14 cellular contexts compared by ENCODE assay signal in the genomic region with DNA sequence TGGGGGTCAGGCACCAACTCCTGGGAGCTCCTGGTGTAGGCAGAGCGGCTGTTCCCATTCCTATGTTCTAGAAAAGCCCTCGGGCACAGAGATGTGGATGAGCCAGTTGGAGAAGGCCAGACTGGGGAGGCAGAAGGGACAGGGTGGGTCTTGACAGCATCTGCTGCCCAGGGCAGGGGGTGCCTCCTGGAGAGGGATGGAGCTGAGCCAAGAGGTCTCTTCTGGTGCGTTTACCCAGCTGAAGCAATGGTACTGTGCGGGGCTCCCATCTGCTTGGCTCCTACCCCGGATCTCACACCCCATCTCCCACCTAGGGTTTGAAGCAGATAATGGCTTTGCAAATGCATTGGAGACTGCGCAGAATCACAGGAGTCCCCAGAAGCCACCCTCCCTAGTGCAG. TPM values are rescaled to one million over a fixed set of nuclear protein-coding genes. Genes with fewer than 3 reads are reported as not detected.
DNase-seq lines count a peak whose midpoint lies in the region; ATAC-seq and TF ChIP-seq lines count a peak whose summit lies in the region.
"Had no signal": no experiment of that assay in that cellular context is flagged by ENCODE, and none has a peak within 500 bp of the region (broad histone marks: within the 10 kb centered on the region; RNA-seq: fewer than 3 reads in every experiment).

No MANE protein-coding gene starts in this region.

- BruUV-seq in OCI-LY7 (replicated peaks; lab: Mats Ljungman, UMichigan), result no TSS peak

- H4K91ac ChIP-seq in mesenchymal stem cell (ENCODE audit: low read length), result peak overlapping the region; percentile 22

- H3K9me3 ChIP-seq in mesenchymal stem cell (ENCODE audit: control insufficient read depth, low read length) (no peaks in the 10 kb centered on the region), upper lobe of right lung (no peaks in the 10 kb centered on the region), OCI-LY7 (ENCODE audit: low read length) (no peaks in the 10 kb centered on the region), body of pancreas (no peaks in the 10 kb centered on the region)

- H3K36me3 ChIP-seq in mesenchymal stem cell (ENCODE audit: control insufficient read depth in 1 of 2, insufficient read depth in 2 of 2, low read depth in 1 of 2, low read length in 2 of 2) (peaks cover 0 to 11% of the 10 kb centered on the region in 2 experiments), upper lobe of right lung (no peaks in the 10 kb centered on the region), OCI-LY7 (ENCODE audit: insufficient read depth, low read length) (no peaks in the 10 kb centered on the region), body of pancreas (replicated peaks in 1 of 2; ENCODE audit: insufficient read depth in 1 of 2, low read depth in 2 of 2) (no peaks in the 10 kb centered on the region)

- POLR2A ChIA-PET in WTC11 (lab: Charles Lee), result interaction anchor here (1.4 kb wide), 1 partner anchor 9 kb away, joined by 3 read pairs; no protein-coding TSS in a partner anchor
- POLR2A ChIA-PET in OCI-LY7 (lab: Charles Lee), result no interaction called here

- DNase-seq in NCI-H2171 treated with DMSO at 0.1 percent for 48 hours (lab: John Stamatoyannopoulos, UW), result peak; percentile 29
- no peak for DNase-seq in NCI-H2171 (lab: John Stamatoyannopoulos, UW)
- no peak for DNase-seq in WTC11 (ENCODE audit: low spot score)
- no peak for DNase-seq in mesenchymal stem cell
- DNase-seq in upper lobe of right lung, result no peak
- no peak for DNase-seq in OCI-LY7 (ENCODE audit: low spot score)
- no peak for DNase-seq in NOMO-1 treated with DMSO at 0.1 percent for 48 hours (lab: John Stamatoyannopoulos, UW; ENCODE audit: unreplicated experiment)
- no peak for DNase-seq in body of pancreas
- DNase-seq: activated naive CD8-positive, alpha-beta T cell treated with anti-CD3 and anti-CD28 coated beads, Interleukin-2, amount 50 U/mL, for 24 hours; activated T-cell treated with anti-CD3 and anti-CD28 coated beads for 4 hours; erythroblast; Kasumi-1; naive thymus-derived CD4-positive, alpha-beta T cell had no signal

- peak overlapping the region; percentile 3 to 29 for H3K18ac ChIP-seq in mesenchymal stem cell (ENCODE audit: low read depth in 1 of 2, low read length in 2 of 2)

- H3K9me3 Mint-ChIP-seq in WTC11, result no peaks in the 10 kb centered on the region
- H3K9me3 Mint-ChIP-seq: activated naive CD8-positive, alpha-beta T cell treated with anti-CD3 and anti-CD28 coated beads, Interleukin-2, amount 50 U/mL, for 24 hours; naive thymus-derived CD4-positive, alpha-beta T cell had no signal

- TF ChIP-seq POLR2A in body of pancreas (IDR thresholded peaks at IDR 0.05), result no peak

- H3K4me1 ChIP-seq in mesenchymal stem cell (ENCODE audit: control insufficient read depth, insufficient read depth, low read depth, low read length), result peaks cover 69% of the 10 kb centered on the region
- peaks cover 63% of the 10 kb centered on the region for H3K4me1 ChIP-seq in upper lobe of right lung
- H3K4me1 ChIP-seq in OCI-LY7 (ENCODE audit: insufficient read depth, low read length, poor library complexity, severe bottlenecking), result no peaks in the 10 kb centered on the region
- peaks cover 74% of the 10 kb centered on the region for H3K4me1 ChIP-seq in body of pancreas

- H3K9ac ChIP-seq in mesenchymal stem cell (ENCODE audit: low read length), result no peak overlapping the region

- ATAC-seq in WTC11, result no peak
- no peak for ATAC-seq in upper lobe of right lung
- ATAC-seq in body of pancreas, result no peak
- ATAC-seq: activated naive CD8-positive, alpha-beta T cell treated with anti-CD3 and anti-CD28 coated beads, Interleukin-2, amount 50 U/mL, for 24 hours; left lobe of liver; naive thymus-derived CD4-positive, alpha-beta T cell had no signal

- peak overlapping the region; percentile 35 for H2BK120ac ChIP-seq in mesenchymal stem cell (ENCODE audit: low read depth, low read length)

- peak overlapping the region in 1 of 2 experiments; percentile 96 for H3K4ac ChIP-seq in mesenchymal stem cell (ENCODE audit: low read depth in 1 of 2, low read length in 2 of 2)

- peaks cover 58% of the 10 kb centered on the region for H3K4me1 Mint-ChIP-seq in WTC11

- H2BK15ac ChIP-seq in mesenchymal stem cell (ENCODE audit: low read depth, poor library complexity, severe bottlenecking), result peak overlapping the region; percentile 84

- peak overlapping the region; percentile 28 for H2AK5ac ChIP-seq in mesenchymal stem cell (ENCODE audit: low read length, severe bottlenecking)

- no peak overlapping the region for H3K23ac ChIP-seq in mesenchymal stem cell (ENCODE audit: low read length in 2 of 2)

- H3K4me2 ChIP-seq in mesenchymal stem cell (ENCODE audit: low read length, poor library complexity, severe bottlenecking) (no peak overlapping the region), OCI-LY7 (ENCODE audit: low read length) (no peak overlapping the region)

- no peak overlapping the region for H3K4me3 Mint-ChIP-seq in WTC11
- H3K4me3 Mint-ChIP-seq: activated naive CD8-positive, alpha-beta T cell treated with anti-CD3 and anti-CD28 coated beads, Interleukin-2, amount 50 U/mL, for 24 hours; naive thymus-derived CD4-positive, alpha-beta T cell had no signal

- H3K4me3 ChIP-seq in mesenchymal stem cell (ENCODE audit: insufficient read depth in 1 of 2, low read depth in 1 of 2, low read length in 2 of 2) (no peak overlapping the region), upper lobe of right lung (no peak overlapping the region), OCI-LY7 (ENCODE audit: low read depth, low read length, poor library complexity, severe bottlenecking) (no peak overlapping the region), body of pancreas (no peak overlapping the region)

- no peaks in the 10 kb centered on the region for H3K79me1 ChIP-seq in mesenchymal stem cell (replicated peaks; ENCODE audit: low read length, poor library complexity, severe bottlenecking)

- H3K27ac ChIP-seq in mesenchymal stem cell (ENCODE audit: low read length, poor library complexity, severe bottlenecking), result peak overlapping the region; percentile 85
- H3K27ac ChIP-seq in upper lobe of right lung, result peak overlapping the region; percentile 74
- H3K27ac ChIP-seq in OCI-LY7 (ENCODE audit: low read depth, low read length, poor library complexity, severe bottlenecking), result no peak overlapping the region
- peak overlapping the region in 1 of 4 donors; percentile 70 for H3K27ac ChIP-seq in body of pancreas

- no peaks in the 10 kb centered on the region for H3K27me3 Mint-ChIP-seq in WTC11 (ENCODE audit: low read depth)
- H3K27me3 Mint-ChIP-seq: activated naive CD8-positive, alpha-beta T cell treated with anti-CD3 and anti-CD28 coated beads, Interleukin-2, amount 50 U/mL, for 24 hours; naive thymus-derived CD4-positive, alpha-beta T cell had no signal

- no peaks in the 10 kb centered on the region for H3K27me3 ChIP-seq in mesenchymal stem cell (ENCODE audit: control insufficient read depth in 1 of 2, insufficient read depth in 1 of 2, low read length in 2 of 2)
- no peaks in the 10 kb centered on the region for H3K27me3 ChIP-seq in upper lobe of right lung
- H3K27me3 ChIP-seq in body of pancreas, result no peaks in the 10 kb centered on the region

- H3K14ac ChIP-seq in mesenchymal stem cell (ENCODE audit: low read length in 2 of 2), result no peak overlapping the region

- H2AFZ ChIP-seq in mesenchymal stem cell (ENCODE audit: low read depth, low read length) (no peak overlapping the region), OCI-LY7 (ENCODE audit: low read length) (no peak overlapping the region)

- no peaks in the 10 kb centered on the region for H3K79me2 ChIP-seq in OCI-LY7 (ENCODE audit: insufficient read depth, low read depth, low read length)

- intact Hi-C loops in upper lobe of right lung (cut with DNase I) (no loop called here), OCI-LY7 (cut with micrococcal nuclease; ENCODE audit: unreplicated experiment) (no loop called here), body of pancreas (cut with DNase I) (no loop called here)

- H4K20me1 ChIP-seq in OCI-LY7 (ENCODE audit: insufficient read depth, low read length), result no peaks in the 10 kb centered on the region

- TF ChIP-seq CTCF in WTC11 (IDR thresholded peaks at IDR 0.05), result no peak
- TF ChIP-seq CTCF in upper lobe of right lung (IDR thresholded peaks at IDR 0.05), result no peak
- no peak for TF ChIP-seq CTCF in OCI-LY7 (conservative IDR thresholded peaks at IDR 0.05; ENCODE audit: low read length)
- TF ChIP-seq CTCF in body of pancreas (IDR thresholded peaks at IDR 0.05), result no peak

- peak overlapping the region; percentile 79; the same call in 1 of the 2 replicates for H3K27ac Mint-ChIP-seq in WTC11
- H3K27ac Mint-ChIP-seq: activated naive CD8-positive, alpha-beta T cell treated with anti-CD3 and anti-CD28 coated beads, Interleukin-2, amount 50 U/mL, for 24 hours; naive thymus-derived CD4-positive, alpha-beta T cell had no signal

- CTCF ChIA-PET in WTC11 (lab: Charles Lee) (interaction anchor here (0.6 to 3.0 kb wide), 5 partner anchors 11 to 114 kb away, joined by 3 to 29 read pairs (median 5); no protein-coding TSS in a partner anchor), OCI-LY7 (lab: Charles Lee; ENCODE audit: unreplicated experiment) (no interaction called here)

- no peaks in the 10 kb centered on the region for H3K36me3 Mint-ChIP-seq in WTC11
- H3K36me3 Mint-ChIP-seq: naive thymus-derived CD4-positive, alpha-beta T cell had no signal

- 89% methylated on average over 6 of the region's 6 CpGs for WGBS in mesenchymal stem cell
- 79 to 88% methylated on average over 6 of the region's 6 CpGs for WGBS in body of pancreas, 2 donors

- H2BK12ac ChIP-seq in mesenchymal stem cell (ENCODE audit: low read length in 2 of 2), result peak overlapping the region in 1 of 2 experiments; percentile 98

- H2BK5ac ChIP-seq in mesenchymal stem cell (ENCODE audit: low read depth, low read length, poor library complexity, severe bottlenecking), result no peak overlapping the region

- no peak overlapping the region for H4K8ac ChIP-seq in mesenchymal stem cell (ENCODE audit: low read length)

- H3K9me2 ChIP-seq in OCI-LY7 (ENCODE audit: insufficient read depth, low read length), result no peaks in the 10 kb centered on the region

TF ChIP-seq in WTC11, 78 proteins besides CTCF, POLR2A, EP300 and RAD21 (continues in another document):
- no peak for TF ChIP-seq NR3C1 (CRISPR knock-in tag; conservative IDR thresholded peaks at IDR 0.05; ENCODE audit: low read depth)
- no peak for TF ChIP-seq ZNF232 (CRISPR knock-in tag; IDR thresholded peaks at IDR 0.05)
- TF ChIP-seq NR2C2 (CRISPR knock-in tag; IDR thresholded peaks at IDR 0.05), result no peak
- TF ChIP-seq SP1 (CRISPR knock-in tag; conservative IDR thresholded peaks at IDR 0.05), result no peak
- no peak for TF ChIP-seq CBFB (CRISPR knock-in tag; IDR thresholded peaks at IDR 0.05; ENCODE audit: low read depth)
- no peak for TF ChIP-seq ZNF219 (CRISPR knock-in tag; IDR thresholded peaks at IDR 0.05; ENCODE audit: borderline replicate concordance)
- TF ChIP-seq GRHL2 (CRISPR knock-in tag; IDR thresholded peaks at IDR 0.05; ENCODE audit: insufficient replicate concordance, severe bottlenecking), result no peak
- TF ChIP-seq ZNF416 (CRISPR knock-in tag; IDR thresholded peaks at IDR 0.05), result no peak

RNA-seq across cellular contexts. Expression of gene SHB, which starts 41.3 kb away (rescaled TPM):
- total RNA-seq in WTC11 (2021) (9.5 to 12.2 TPM (median 10.6 TPM) in 3 replicates), upper lobe of right lung (33.4 TPM), OCI-LY7 (2022) (0.55 and 1.0 TPM in 2 replicates), body of pancreas (10 to 100 TPM; 25.2 to 29.3 TPM)
- polyA plus RNA-seq in mesenchymal stem cell (2013, experiment 1 of 2), result 18.4 TPM
- polyA plus RNA-seq in mesenchymal stem cell (2013, experiment 2 of 2), result 17.9 TPM
- total RNA-seq in OCI-LY7 (2014; rRNA removed; shearing (Covaris generic)), result 0.41 and 0.93 TPM in 2 replicates
